ENCODE assay signal across 12 cellular contexts in genomic region chr9:120933310-120934044, GRCh38. TPM values are rescaled to one million over a fixed set of nuclear protein-coding genes. Genes with fewer than 3 reads are reported as not detected.
DNase-seq lines count a peak whose midpoint lies in the region; ATAC-seq and TF ChIP-seq lines count a peak whose summit lies in the region.
"Had no signal": no experiment of that assay in that cellular context is flagged by ENCODE, and none has a peak within 500 bp of the region (broad histone marks: within the 10 kb centered on the region; RNA-seq: fewer than 3 reads in every experiment).

No MANE protein-coding gene starts in this region.

- intact Hi-C loops in heart right ventricle (cut with DNase I): loop anchor here in 2 of 10 donors (2.0 to 10.0 kb wide), 2 partner anchors 59 to 65 kb away; partner anchors contain the start of gene PHF19 (in 1 of the 2)
- intact Hi-C loops in left cardiac atrium (cut with DNase I): loop anchor here (5.0 to 10.0 kb wide), 4 partner anchors 56 to 309 kb away; partner anchors contain the start of genes FBXW2 (in 2 of the 2) and PHF19 (in 1 of the 2)
- intact Hi-C loops in activated CD8-positive, alpha-beta T cell treated with anti-CD3 and anti-CD28 coated beads for 36 hours (cut with micrococcal nuclease): loop anchor here (5.0 kb wide), 1 partner anchor 86 kb away; no protein-coding TSS in a partner anchor
- intact Hi-C loops in aorta (cut with DNase I): loop anchor here in 1 of 2 donors (2.0 kb wide), 1 partner anchor 57 kb away; the partner anchor contains the start of gene PHF19

- peak overlapping the region; percentile 100 for H3K27ac Mint-ChIP-seq in activated CD8-positive, alpha-beta T cell treated with anti-CD3 and anti-CD28 coated beads for 36 hours

- H3K4me1 Mint-ChIP-seq in activated CD8-positive, alpha-beta T cell treated with anti-CD3 and anti-CD28 coated beads for 36 hours (ENCODE audit: low read depth): peaks cover 78% of the 10 kb centered on the region

- peaks cover 8% of the 10 kb centered on the region for H3K36me3 Mint-ChIP-seq in activated CD8-positive, alpha-beta T cell treated with anti-CD3 and anti-CD28 coated beads for 36 hours (ENCODE audit: low read depth)

- H3K9me3 ChIP-seq in heart right ventricle: no peaks in the 10 kb centered on the region
- no peaks in the 10 kb centered on the region for H3K9me3 ChIP-seq in aorta (ENCODE audit: control insufficient read depth, low read length)

- POLR2A ChIA-PET in activated CD8-positive, alpha-beta T cell treated with anti-CD3 and anti-CD28 coated beads for 36 hours (lab: Charles Lee): interaction anchor here (0.7 to 60.2 kb wide), 5 partner anchors 39 to 189 kb away, joined by 3 to 2439 read pairs (median 6); partner anchors contain the start of genes PHF19 and TRAF1

- CTCF ChIA-PET in activated CD8-positive, alpha-beta T cell treated with anti-CD3 and anti-CD28 coated beads for 36 hours (lab: Charles Lee): interaction anchor here (4.0 to 6.6 kb wide), 2 partner anchors 11 to 127 kb away, joined by 17 to 59 read pairs; no protein-coding TSS in a partner anchor

- DNase-seq in heart right ventricle (no peak), left cardiac atrium (no peak), islet precursor cell (peak; percentile 39), aorta (no peak), NCI-H446 (lab: John Stamatoyannopoulos, UW) (no peak), omental fat pad (ENCODE audit: low spot score) (no peak)
- DNase-seq in activated CD8-positive, alpha-beta T cell treated with anti-CD3 and anti-CD28 coated beads for 36 hours: no peak
- DNase-seq: activated CD4-positive, alpha-beta T cell treated with anti-CD3 and anti-CD28 coated beads, Interleukin-2, amount 50 U/mL, for 1 hour; C1 segment of cervical spinal cord; GOT3; NCI-H774 had no signal

- WGBS in heart right ventricle, 2 donors: 80 to 83% methylated on average over 8 of the region's 8 CpGs
- WGBS in aorta, 2 donors: 59 to 65% methylated on average over 8 of the region's 8 CpGs

- H3K27me3 Mint-ChIP-seq in activated CD8-positive, alpha-beta T cell treated with anti-CD3 and anti-CD28 coated beads for 36 hours: no peaks in the 10 kb centered on the region

- H3K4me1 ChIP-seq in heart right ventricle (peaks cover 15 to 83% (median 62%) of the 10 kb centered on the region in 9 donors), aorta (ENCODE audit: control insufficient read depth in 1 of 2, insufficient read depth in 2 of 2, low read length in 2 of 2) (peaks cover 10 to 14% of the 10 kb centered on the region in 2 donors)

- peak overlapping the region; percentile 43 for H3K4me3 Mint-ChIP-seq in activated CD8-positive, alpha-beta T cell treated with anti-CD3 and anti-CD28 coated beads for 36 hours

- peaks cover 4% of the 10 kb centered on the region for H3K9me3 Mint-ChIP-seq in activated CD8-positive, alpha-beta T cell treated with anti-CD3 and anti-CD28 coated beads for 36 hours

- ATAC-seq in heart right ventricle (no peak), left cardiac atrium (no peak), aorta (ENCODE audit: low FRiP score) (no peak), omental fat pad (ENCODE audit: low FRiP score) (no peak), HG02981 (IDR thresholded peaks at IDR 0.05; ENCODE audit: unreplicated experiment) (no peak)
- ATAC-seq in activated CD8-positive, alpha-beta T cell treated with anti-CD3 and anti-CD28 coated beads for 36 hours: no peak

- TF ChIP-seq CTCF in heart right ventricle (IDR thresholded peaks at IDR 0.05) (no peak), omental fat pad (IDR thresholded peaks at IDR 0.05) (no peak)
- TF ChIP-seq CTCF in activated CD8-positive, alpha-beta T cell treated with anti-CD3 and anti-CD28 coated beads for 36 hours (IDR thresholded peaks at IDR 0.05): no peak

- no peak overlapping the region for H3K4me3 ChIP-seq in heart right ventricle
- no peak overlapping the region for H3K4me3 ChIP-seq in aorta (ENCODE audit: low read length in 2 of 2)

- H3K27me3 ChIP-seq in heart right ventricle: no peaks in the 10 kb centered on the region
- H3K27me3 ChIP-seq in aorta (ENCODE audit: control insufficient read depth in 1 of 2, insufficient read depth in 2 of 2, low read length in 1 of 2): no peaks in the 10 kb centered on the region

- H3K36me3 ChIP-seq in heart right ventricle (no peaks in the 10 kb centered on the region), aorta (ENCODE audit: control insufficient read depth in 1 of 2, insufficient read depth in 2 of 2, low read length in 1 of 2) (no peaks in the 10 kb centered on the region)

- H3K27ac ChIP-seq in heart right ventricle: peak overlapping the region in 7 of 10 donors; percentile 63 to 95 (median 73)
- H3K27ac ChIP-seq in aorta (ENCODE audit: low read depth in 1 of 2, low read length in 2 of 2): peak overlapping the region; percentile 88 to 92

RNA-seq across cellular contexts. Expression of gene TRAF1, which starts 6.9 kb away (rescaled TPM):
- total RNA-seq in heart right ventricle: 1 to 10 TPM; 1.1 to 6.7 (median 1.9) TPM
- 1 to 10 TPM; 2.2 to 5.7 TPM for polyA plus RNA-seq in heart right ventricle
- 1 to 10 TPM; 3.3 to 3.7 TPM for total RNA-seq in left cardiac atrium
- total RNA-seq in activated CD8-positive, alpha-beta T cell treated with anti-CD3 and anti-CD28 coated beads for 36 hours: 100 to 1,000 TPM; 147 to 150 TPM
- total RNA-seq in aorta: 10 to 100 TPM; 19.8 to 25.7 TPM
- polyA plus RNA-seq in aorta: 10 to 100 TPM; 10.5 to 43.3 TPM
- total RNA-seq in omental fat pad: 1 to 10 TPM; 3.0 to 9.0 (median 6.1) TPM

RNA-seq across cellular contexts. Expression of gene PHF19, which starts 56.5 kb away (rescaled TPM):
- total RNA-seq in heart right ventricle (10 to 100 TPM in 8 of 10 donors, 1 to 10 TPM in 2; 9.2 to 24.0 (median 13.4) TPM), left cardiac atrium (10 to 100 TPM; 16.8 to 18.5 TPM), aorta (10 to 100 TPM; 40.1 to 62.3 TPM), omental fat pad (10 to 100 TPM; 16.3 to 31.2 (median 25.3) TPM)
- polyA plus RNA-seq in heart right ventricle (10 to 100 TPM; 10.2 to 12.5 TPM), aorta (10 to 100 TPM; 25.9 to 66.7 TPM)
- total RNA-seq in activated CD8-positive, alpha-beta T cell treated with anti-CD3 and anti-CD28 coated beads for 36 hours: 100 to 1,000 TPM; 210 to 216 TPM

Comparison
In these comparisons a context has a peak if more than half of its experiments do, and no peak if none do; other contexts are left out.
1. RNA of gene TRAF1, which starts 6.9 kb away (total RNA-seq): 147 to 150 TPM in activated CD8-positive, alpha-beta T cell treated with anti-CD3 and anti-CD28 coated beads for 36 hours; 19.8 to 25.7 TPM in aorta, 3.0 to 9.0 TPM in omental fat pad, 3.3 to 3.7 TPM in left cardiac atrium and 1.1 to 6.7 TPM in heart right ventricle; every median in the first group is over 4 times any median in the second.